ENCODE assay signal across 32 cellular contexts in the genomic region with DNA sequence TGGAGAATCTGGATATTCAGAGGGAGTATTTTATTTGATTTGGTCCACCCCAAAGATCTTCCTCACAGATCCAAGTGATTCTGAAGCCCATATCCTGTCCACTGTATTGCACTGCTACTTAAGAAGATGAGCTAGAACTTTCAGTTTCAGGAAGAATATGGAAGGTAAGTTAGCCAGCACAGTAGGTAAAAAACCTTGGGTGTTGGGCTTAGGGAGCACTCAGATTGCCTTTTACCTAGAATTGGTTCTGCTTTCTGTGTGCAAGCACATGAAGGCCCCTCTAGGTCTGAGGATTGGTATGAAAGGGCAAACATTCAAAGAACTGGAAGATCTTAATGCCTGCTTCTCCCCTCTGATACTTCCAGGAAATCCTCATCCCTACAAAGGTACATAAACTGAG.
"Had no signal": no experiment of that assay in that cellular context is flagged by ENCODE, and none has a peak within 500 bp of the region (broad histone marks: within the 10 kb centered on the region; RNA-seq: fewer than 3 reads in every experiment).

No MANE protein-coding gene starts in this region.

- ATAC-seq: activated CD8-positive, alpha-beta T cell treated with anti-CD3 and anti-CD28 coated beads for 36 hours; activated T-cell treated with anti-CD3 and anti-CD28 coated beads, Interleukin-2, amount 50 U/mL, for 72 hours; activated T-helper 17 cell treated with anti-CD3 and anti-CD28 coated beads, Interleukin-2, amount 50 U/mL, for 72 hours; PC-3 had no signal

- H3K4me1 Mint-ChIP-seq: activated CD4-positive, alpha-beta T cell treated with anti-CD3 and anti-CD28 coated beads, Interleukin-2, amount 10 ng/mL, durations not matched to agents 24 days and 14 days; activated naive CD8-positive, alpha-beta T cell treated with anti-CD3 and anti-CD28 coated beads for 36 hours; activated T-helper 17 cell treated with anti-CD3 and anti-CD28 coated beads, Interleukin-2, amount 50 U/mL, for 72 hours had no signal

- H3K9me3 ChIP-seq: Peyer's patch, SJSA1, SK-N-SH had no signal

- DNase-seq: activated CD4-positive, alpha-beta T cell treated with anti-CD3 and anti-CD28 coated beads, Interleukin-2, amount 10 ng/mL, durations not matched to agents 24 days and 14 days; activated CD4-positive, alpha-beta T cell treated with anti-CD3 and anti-CD28 coated beads, Interleukin-2, amount 50 U/mL, for 4 hours; activated CD8-positive, alpha-beta T cell treated with anti-CD3 and anti-CD28 coated beads for 36 hours; activated effector memory CD4-positive, alpha-beta T cell treated with anti-CD3 and anti-CD28 coated beads, Interleukin-2, amount 50 U/mL, for 16 hours; activated naive CD4-positive, alpha-beta T cell; activated naive CD4-positive, alpha-beta T cell treated with anti-CD3 and anti-CD28 coated beads, Interleukin-2, amount 50 U/mL, for 16 hours; activated naive CD8-positive, alpha-beta T cell treated with anti-CD3 and anti-CD28 coated beads for 36 hours; activated T-cell treated with anti-CD3 and anti-CD28 coated beads, Interleukin-2, amount 50 U/mL, for 1 hour; activated T-cell treated with anti-CD3 and anti-CD28 coated beads, Interleukin-2, amount 50 U/mL, for 72 hours; amniotic stem cell; aorta; brain microvascular endothelial cell; central memory CD4-positive, alpha-beta T cell; NCI-H1092 treated with DMSO at 0.1 percent for 48 hours; NCI-H1417; NCI-H146; NCI-H187; NCI-H2081; NCI-H2171 treated with DMSO at 0.1 percent for 48 hours; NCI-H2227 treated with DMSO at 0.1 percent for 48 hours; NCI-H446; NCI-H510A treated with DMSO at 0.1 percent for 48 hours; NCI-H774; PC-3; Peyer's patch; RPMI8226; SHP77 treated with DMSO at 0.1 percent for 48 hours; SK-N-SH had no signal

- H3K36me3 ChIP-seq: brain microvascular endothelial cell, Peyer's patch, SJSA1 had no signal

- H3K4me3 ChIP-seq: Peyer's patch, SJSA1 had no signal

- H3K36me3 Mint-ChIP-seq: activated naive CD8-positive, alpha-beta T cell treated with anti-CD3 and anti-CD28 coated beads for 36 hours had no signal

- H3K9ac ChIP-seq: SK-N-SH had no signal

- H3K27ac Mint-ChIP-seq: activated CD4-positive, alpha-beta T cell treated with anti-CD3 and anti-CD28 coated beads, Interleukin-2, amount 10 ng/mL, durations not matched to agents 24 days and 14 days; activated CD8-positive, alpha-beta T cell treated with anti-CD3 and anti-CD28 coated beads for 36 hours; activated naive CD8-positive, alpha-beta T cell treated with anti-CD3 and anti-CD28 coated beads for 36 hours; activated T-cell treated with anti-CD3 and anti-CD28 coated beads, Interleukin-2, amount 50 U/mL, for 72 hours; activated T-helper 17 cell treated with anti-CD3 and anti-CD28 coated beads, Interleukin-2, amount 50 U/mL, for 72 hours; T-helper 1 cell treated with Interleukin-12 subunit alpha and Interleukin-12 subunit beta and Interleukin-4 antibody, amounts not matched to agents 30 μg/mL and 1 μg/mL, for 36 hours; T-helper 2 cell treated with Interferon-gamma antibody and Interleukin-4, amounts not matched to agents 5 μg/mL and 100 μg/mL, for 36 hours had no signal

- H3K4me1 ChIP-seq: Peyer's patch, SJSA1 had no signal

- H3K4me3 Mint-ChIP-seq: activated CD4-positive, alpha-beta T cell treated with anti-CD3 and anti-CD28 coated beads, Interleukin-2, amount 10 ng/mL, durations not matched to agents 24 days and 14 days; activated CD8-positive, alpha-beta T cell treated with anti-CD3 and anti-CD28 coated beads for 36 hours; activated naive CD8-positive, alpha-beta T cell treated with anti-CD3 and anti-CD28 coated beads for 36 hours; activated T-cell treated with anti-CD3 and anti-CD28 coated beads, Interleukin-2, amount 50 U/mL, for 72 hours; activated T-helper 17 cell treated with anti-CD3 and anti-CD28 coated beads, Interleukin-2, amount 50 U/mL, for 72 hours; T-helper 1 cell treated with Interleukin-12 subunit alpha and Interleukin-12 subunit beta and Interleukin-4 antibody, amounts not matched to agents 30 μg/mL and 1 μg/mL, for 36 hours; T-helper 2 cell treated with Interferon-gamma antibody and Interleukin-4, amounts not matched to agents 5 μg/mL and 100 μg/mL, for 36 hours had no signal

- H3K4me2 ChIP-seq: SK-N-SH had no signal

- H3K27ac ChIP-seq: brain microvascular endothelial cell, Peyer's patch, SJSA1 had no signal

- H3K27me3 Mint-ChIP-seq: activated CD4-positive, alpha-beta T cell treated with anti-CD3 and anti-CD28 coated beads, Interleukin-2, amount 10 ng/mL, durations not matched to agents 24 days and 14 days; activated CD8-positive, alpha-beta T cell treated with anti-CD3 and anti-CD28 coated beads for 36 hours; activated naive CD8-positive, alpha-beta T cell treated with anti-CD3 and anti-CD28 coated beads for 36 hours had no signal

- H3K9me3 Mint-ChIP-seq: activated CD4-positive, alpha-beta T cell treated with anti-CD3 and anti-CD28 coated beads, Interleukin-2, amount 10 ng/mL, durations not matched to agents 24 days and 14 days; activated CD8-positive, alpha-beta T cell treated with anti-CD3 and anti-CD28 coated beads for 36 hours; activated naive CD8-positive, alpha-beta T cell treated with anti-CD3 and anti-CD28 coated beads for 36 hours; activated T-cell treated with anti-CD3 and anti-CD28 coated beads, Interleukin-2, amount 50 U/mL, for 72 hours; activated T-helper 17 cell treated with anti-CD3 and anti-CD28 coated beads, Interleukin-2, amount 50 U/mL, for 72 hours; T-helper 1 cell treated with Interleukin-12 subunit alpha and Interleukin-12 subunit beta and Interleukin-4 antibody, amounts not matched to agents 30 μg/mL and 1 μg/mL, for 36 hours; T-helper 2 cell treated with Interferon-gamma antibody and Interleukin-4, amounts not matched to agents 5 μg/mL and 100 μg/mL, for 36 hours had no signal

- H3K27me3 ChIP-seq: brain microvascular endothelial cell, Peyer's patch, SJSA1 had no signal
